Comparison of ENCODE assay signal across 21 cellular contexts in genomic region chr5:7329712-7330111, GRCh38.
DNase-seq lines count a peak whose midpoint lies in the region; ATAC-seq, FAIRE-seq and TF ChIP-seq lines count a peak whose summit lies in the region.
"Had no signal": no experiment of that assay in that cellular context is flagged by ENCODE, and none has a peak within 500 bp of the region (broad histone marks: within the 10 kb centered on the region; RNA-seq: fewer than 3 reads in every experiment).

No MANE protein-coding gene starts in this region.

- H2AFZ ChIP-seq in GM23248 (no peak overlapping the region), K562 (ENCODE audit: low read depth, low read length) (no peak overlapping the region)

- no peaks in the 10 kb centered on the region; the same call in 1 of the 2 replicates for H3K27me3 ChIP-seq in GM23248 (replicated peaks; ENCODE audit: insufficient read depth)
- H3K27me3 ChIP-seq in K562 (ENCODE audit: control insufficient read depth in 2 of 2, insufficient read depth in 2 of 2, low read length in 2 of 2): no peaks in the 10 kb centered on the region
- no peaks in the 10 kb centered on the region for H3K27me3 ChIP-seq in small intestine (ENCODE audit: control insufficient read depth in 2 of 2, insufficient read depth in 2 of 2, low read length in 2 of 2)
- H3K27me3 ChIP-seq: BLaER1 had no signal

- no peaks in the 10 kb centered on the region for H3K4me1 Mint-ChIP-seq in activated naive CD4-positive, alpha-beta T cell treated with anti-CD3 and anti-CD28 coated beads, Interleukin-2, amount 10 ng/mL, durations not matched to agents 7 days and 5 days

- in situ Hi-C loops in GM23248 (cut with MboI): no loop called here
- in situ Hi-C loops in K562 (cut with MboI): no loop called here

- no peak for TF ChIP-seq POLR2A in K562 (conservative IDR thresholded peaks at IDR 0.05)

- no peaks in the 10 kb centered on the region for H3K27me3 Mint-ChIP-seq in activated naive CD4-positive, alpha-beta T cell treated with anti-CD3 and anti-CD28 coated beads, Interleukin-2, amount 10 ng/mL, durations not matched to agents 7 days and 5 days

- H3K27ac Mint-ChIP-seq in activated naive CD4-positive, alpha-beta T cell treated with anti-CD3 and anti-CD28 coated beads, Interleukin-2, amount 10 ng/mL, durations not matched to agents 7 days and 5 days: no peak overlapping the region
- H3K27ac Mint-ChIP-seq: CD8-positive, alpha-beta T cell had no signal

- no peaks in the 10 kb centered on the region for H3K9me2 ChIP-seq in GM23248 (ENCODE audit: insufficient read depth)

- no peak for ATAC-seq in K562
- ATAC-seq: A549; CD8-positive, alpha-beta T cell; SK-N-SH treated with all-trans-retinoic acid at 6 μM for 48 hours had no signal

- H3K4me3 ChIP-seq in GM23248 (no peak overlapping the region), K562 (no peak overlapping the region), small intestine (ENCODE audit: low read depth in 1 of 2, low read length in 2 of 2) (no peak overlapping the region)
- H3K4me3 ChIP-seq: A549, BLaER1 had no signal

- H3K79me2 ChIP-seq in GM23248 (ENCODE audit: insufficient read depth): no peaks in the 10 kb centered on the region
- H3K79me2 ChIP-seq in K562 (ENCODE audit: control insufficient read depth, insufficient read depth, low read length): no peaks in the 10 kb centered on the region

- no peak for TF ChIP-seq CTCF in K562 (IDR thresholded peaks at IDR 0.05 in 2 of 3, conservative IDR thresholded peaks at IDR 0.05 in 1 of 3; ENCODE audit: insufficient read depth in 2 of 3, low read depth in 1 of 3, low read length in 3 of 3)

- CTCF ChIA-PET in K562 (lab: Yijun Ruan, JAX; ENCODE audit: low intra/inter-chr PET ratio): no interaction called here
- CTCF ChIA-PET in activated naive CD4-positive, alpha-beta T cell treated with anti-CD3 and anti-CD28 coated beads, Interleukin-2, amount 10 ng/mL, durations not matched to agents 7 days and 5 days (lab: Charles Lee): no interaction called here

- POLR2A ChIA-PET in K562 (lab: Yijun Ruan, JAX): no interaction called here

- peak; percentile 14 for DNase-seq in GM23248
- DNase-seq in M059J (ENCODE audit: low read depth): peak; percentile 7
- DNase-seq in K562 (ENCODE audit: extremely low read depth in 1 of 4, low spot score in 3 of 4): no peak
- peak; percentile 23 for DNase-seq in small intestine
- DNase-seq in DMS153 (lab: John Stamatoyannopoulos, UW): no peak
- DNase-seq in NCI-H774 (lab: John Stamatoyannopoulos, UW): no peak
- DNase-seq in activated naive CD4-positive, alpha-beta T cell treated with anti-CD3 and anti-CD28 coated beads, Interleukin-2, amount 10 ng/mL, durations not matched to agents 7 days and 5 days: no peak
- DNase-seq: Calu3; CD8-positive, alpha-beta T cell; DMS79 treated with DMSO at 0.1 percent for 48 hours; NCI-H1105; NCI-H2081; NCI-H510A; NCI-H748 treated with DMSO at 0.1 percent for 48 hours; SHP77 treated with DMSO at 0.1 percent for 48 hours had no signal

- H3K9me3 Mint-ChIP-seq in activated naive CD4-positive, alpha-beta T cell treated with anti-CD3 and anti-CD28 coated beads, Interleukin-2, amount 10 ng/mL, durations not matched to agents 7 days and 5 days: peaks cover 2% of the 10 kb centered on the region

- no peak overlapping the region for H3K9ac ChIP-seq in GM23248
- no peak overlapping the region for H3K9ac ChIP-seq in K562 (ENCODE audit: insufficient read depth in 1 of 2, low read depth in 2 of 2, low read length in 2 of 2)
- H3K9ac ChIP-seq: BLaER1 had no signal

- H3K36me3 ChIP-seq in GM23248 (ENCODE audit: low read depth): no peaks in the 10 kb centered on the region
- H3K36me3 ChIP-seq in K562 (ENCODE audit: control insufficient read depth, insufficient read depth, low read length): no peaks in the 10 kb centered on the region; the same call in 2 of the 3 replicates
- H3K36me3 ChIP-seq in small intestine (ENCODE audit: control insufficient read depth in 2 of 2, insufficient read depth in 2 of 2, low read length in 2 of 2): no peaks in the 10 kb centered on the region
- H3K36me3 ChIP-seq: BLaER1 had no signal

- no peaks in the 10 kb centered on the region for H3K36me3 Mint-ChIP-seq in activated naive CD4-positive, alpha-beta T cell treated with anti-CD3 and anti-CD28 coated beads, Interleukin-2, amount 10 ng/mL, durations not matched to agents 7 days and 5 days
- H3K36me3 Mint-ChIP-seq: CD8-positive, alpha-beta T cell had no signal

- no peaks in the 10 kb centered on the region for H3K9me1 ChIP-seq in K562 (ENCODE audit: control insufficient read depth, insufficient read depth, low read length)

- H3K9me3 ChIP-seq in GM23248 (ENCODE audit: low read depth) (no peaks in the 10 kb centered on the region), K562 (replicated peaks; ENCODE audit: control insufficient read depth, insufficient read depth, low read depth, low read length) (no peaks in the 10 kb centered on the region), small intestine (ENCODE audit: control insufficient read depth, low read depth) (no peaks in the 10 kb centered on the region)
- H3K9me3 ChIP-seq: A549, BLaER1 had no signal

- no peak overlapping the region for H3K4me3 Mint-ChIP-seq in activated naive CD4-positive, alpha-beta T cell treated with anti-CD3 and anti-CD28 coated beads, Interleukin-2, amount 10 ng/mL, durations not matched to agents 7 days and 5 days
- H3K4me3 Mint-ChIP-seq: CD8-positive, alpha-beta T cell had no signal

- no peak for TF ChIP-seq EP300 in K562 (IDR thresholded peaks at IDR 0.05; ENCODE audit: low read length)

- TF ChIP-seq RAD21 in K562 (CRISPR knock-in tag; conservative IDR thresholded peaks at IDR 0.05 in 1 of 2, IDR thresholded peaks at IDR 0.05 in 1 of 2): no peak

- FAIRE-seq in K562 (lab: Jason Lieb, UNC): no peak
- FAIRE-seq in small intestine (lab: Jason Lieb, UNC): no peak
- FAIRE-seq: A549, H54, RCC 7860 had no signal

- H3K4me1 ChIP-seq in GM23248 (ENCODE audit: insufficient read depth) (no peaks in the 10 kb centered on the region), K562 (replicated peaks in 1 of 2; ENCODE audit: control insufficient read depth in 2 of 2, insufficient read depth in 2 of 2, low read length in 2 of 2) (no peaks in the 10 kb centered on the region; a peak in 1 of 5 replicates), small intestine (ENCODE audit: control insufficient read depth in 2 of 2, insufficient read depth in 1 of 2, low read depth in 1 of 2, low read length in 1 of 2) (no peaks in the 10 kb centered on the region)
- H3K4me1 ChIP-seq: A549, BLaER1 had no signal

- H4K20me1 ChIP-seq in GM23248 (ENCODE audit: insufficient read depth): no peaks in the 10 kb centered on the region
- H4K20me1 ChIP-seq in K562 (replicated peaks; ENCODE audit: control insufficient read depth, insufficient read depth, low read length): no peaks in the 10 kb centered on the region
- H4K20me1 ChIP-seq: BLaER1 had no signal

- no TSS peak for BruUV-seq in K562 (replicated peaks; lab: Mats Ljungman, UMichigan)

- intact Hi-C loops in K562 (cut with micrococcal nuclease): no loop called here

- no peaks in the 10 kb centered on the region for H3F3A ChIP-seq in GM23248 (ENCODE audit: insufficient read depth)

- H3K27ac ChIP-seq in GM23248 (no peak overlapping the region), K562 (ENCODE audit: extremely low read depth, low read depth, low read length) (no peak overlapping the region), small intestine (ENCODE audit: low read depth in 1 of 2, low read length in 1 of 2) (no peak overlapping the region)
- H3K27ac ChIP-seq: A549, BLaER1, HL-60 had no signal

- 64 to 77% methylated on average over 3 of the region's 3 CpGs for WGBS in GM23248 (ENCODE audit: low coverage in 1 of 2, low lambda C conversion rate in 2 of 2, missing lambda C conversion rate in 2 of 2), 2 experiments
- WGBS in K562 (ENCODE audit: insufficient coverage, low coverage, missing lambda C conversion rate): 0% methylated on average over 3 of the region's 3 CpGs
- WGBS in small intestine, 3 donors: 21 to 54% (median 23%) methylated on average over 3 of the region's 3 CpGs

- no peak overlapping the region for H3K4me2 ChIP-seq in GM23248 (ENCODE audit: unreplicated experiment)
- H3K4me2 ChIP-seq in K562 (ENCODE audit: insufficient read depth, low read length): no peak overlapping the region
- H3K4me2 ChIP-seq: A549, BLaER1 had no signal

TF ChIP-seq in K562, 482 proteins besides CTCF, POLR2A, EP300 and RAD21:
- TF ChIP-seq PHF20 (IDR thresholded peaks at IDR 0.05; ENCODE audit: partially characterized antibody) (no peak), JUNB (CRISPR knock-in tag; conservative IDR thresholded peaks at IDR 0.05) (peak; percentile 50; the same call in 1 of the 2 replicates)

Comparison
In these comparisons a context has a peak if more than half of its experiments do, and no peak if none do; other contexts are left out.
1. DNase-seq: peak in GM23248 (single experiment), M059J (single experiment) and small intestine (single experiment); none in K562 (0 of 4), DMS153 (single experiment), NCI-H774 (single experiment) and activated naive CD4-positive, alpha-beta T cell treated with anti-CD3 and anti-CD28 coated beads, Interleukin-2, amount 10 ng/mL, durations not matched to agents 7 days and 5 days (single experiment).